10 cellular contexts compared by ENCODE assay signal in genomic region chr1:228174482-228175315, GRCh38. TPM values are rescaled to one million over a fixed set of nuclear protein-coding genes. Genes with fewer than 3 reads are reported as not detected.
A peak's percentile ranks its signal among the peaks of the same experiment; 100 is the strongest.
DNase-seq lines count a peak whose midpoint lies in the region; ATAC-seq and TF ChIP-seq lines count a peak whose summit lies in the region.
"Had no signal": no experiment of that assay in that cellular context is flagged by ENCODE, and none has a peak within 500 bp of the region (broad histone marks: within the 10 kb centered on the region; RNA-seq: fewer than 3 reads in every experiment).

No MANE protein-coding gene starts in this region.

- no peak overlapping the region for H3K4me3 Mint-ChIP-seq in activated T-cell treated with anti-CD3 and anti-CD28 coated beads, Interleukin-2, amount 50 U/mL, for 4 hours
- H3K4me3 Mint-ChIP-seq: brain had no signal

- H2BK12ac ChIP-seq in mesenchymal stem cell (ENCODE audit: low read length in 2 of 2), result no peak overlapping the region

- WGBS in mesenchymal stem cell, result 87% methylated on average over 52 of the region's 52 CpGs
- 87 to 95% methylated on average over 40 to 49 of the region's 52 CpGs for WGBS in tibial nerve, 2 donors

- H3K27me3 ChIP-seq in mesenchymal stem cell (ENCODE audit: control insufficient read depth in 1 of 2, insufficient read depth in 1 of 2, low read length in 2 of 2) (no peaks in the 10 kb centered on the region), tibial nerve (no peaks in the 10 kb centered on the region)
- H3K27me3 ChIP-seq: SJCRH30 had no signal

- no peaks in the 10 kb centered on the region for H3K27me3 Mint-ChIP-seq in activated T-cell treated with anti-CD3 and anti-CD28 coated beads, Interleukin-2, amount 50 U/mL, for 4 hours (ENCODE audit: low read depth)
- H3K27me3 Mint-ChIP-seq: brain had no signal

- H4K8ac ChIP-seq in mesenchymal stem cell (ENCODE audit: low read length), result peak overlapping the region; percentile 27

- CTCF ChIA-PET in HEK293T (lab: Yijun Ruan, JAX), result interaction anchor here (0.5 to 0.8 kb wide), 2 partner anchors 9 to 97 kb away, joined by 3 read pairs; no protein-coding TSS in a partner anchor

- H3K9ac ChIP-seq in mesenchymal stem cell (ENCODE audit: low read length), result no peak overlapping the region

- no peak overlapping the region for H3K4me2 ChIP-seq in mesenchymal stem cell (ENCODE audit: low read length, poor library complexity, severe bottlenecking)

- no peak overlapping the region for H4K91ac ChIP-seq in mesenchymal stem cell (ENCODE audit: low read length)

- peaks cover 8% of the 10 kb centered on the region for H3K4me1 Mint-ChIP-seq in activated T-cell treated with anti-CD3 and anti-CD28 coated beads, Interleukin-2, amount 50 U/mL, for 4 hours (ENCODE audit: low read depth)

- no peak overlapping the region for H2AK5ac ChIP-seq in mesenchymal stem cell (ENCODE audit: low read length, severe bottlenecking)

- peaks cover 5% of the 10 kb centered on the region for H3K36me3 Mint-ChIP-seq in activated T-cell treated with anti-CD3 and anti-CD28 coated beads, Interleukin-2, amount 50 U/mL, for 4 hours (ENCODE audit: insufficient read depth)
- H3K36me3 Mint-ChIP-seq: brain had no signal

- H3K79me1 ChIP-seq in mesenchymal stem cell (replicated peaks; ENCODE audit: low read length, poor library complexity, severe bottlenecking), result peaks cover 44% of the 10 kb centered on the region

- H3K9me3 ChIP-seq in mesenchymal stem cell (ENCODE audit: control insufficient read depth, low read length), result no peaks in the 10 kb centered on the region
- H3K9me3 ChIP-seq in tibial nerve, result no peaks in the 10 kb centered on the region
- H3K9me3 ChIP-seq: SJCRH30 had no signal

- no peak for TF ChIP-seq EP300 in tibial nerve (IDR thresholded peaks at IDR 0.05)

- no peak overlapping the region for H2AFZ ChIP-seq in mesenchymal stem cell (ENCODE audit: low read depth, low read length)

- POLR2A ChIA-PET in HEK293T (lab: Yijun Ruan, JAX), result interaction anchor here (0.7 to 2.3 kb wide), 4 partner anchors 9 to 312 kb away, joined by 3 to 29 read pairs (median 4); partner anchors contain the start of genes GUK1 and IBA57

- H3K23ac ChIP-seq in mesenchymal stem cell (ENCODE audit: low read length in 2 of 2), result no peak overlapping the region

- no peak overlapping the region for H3K18ac ChIP-seq in mesenchymal stem cell (ENCODE audit: low read depth in 1 of 2, low read length in 2 of 2)

- no peak overlapping the region for H3K4ac ChIP-seq in mesenchymal stem cell (ENCODE audit: low read depth in 1 of 2, low read length in 2 of 2)

- H2BK5ac ChIP-seq in mesenchymal stem cell (ENCODE audit: low read depth, low read length, poor library complexity, severe bottlenecking), result no peak overlapping the region

- H3K4me1 ChIP-seq in mesenchymal stem cell (ENCODE audit: control insufficient read depth, insufficient read depth, low read depth, low read length) (peaks cover 7% of the 10 kb centered on the region), tibial nerve (peaks cover 0 to 17% (median 0%) of the 10 kb centered on the region in 4 donors)
- H3K4me1 ChIP-seq: SJCRH30 had no signal

- H3K9me3 Mint-ChIP-seq in activated T-cell treated with anti-CD3 and anti-CD28 coated beads, Interleukin-2, amount 50 U/mL, for 4 hours, result no peaks in the 10 kb centered on the region
- H3K9me3 Mint-ChIP-seq: brain had no signal

- H2BK120ac ChIP-seq in mesenchymal stem cell (ENCODE audit: low read depth, low read length), result no peak overlapping the region

- H3K27ac ChIP-seq in mesenchymal stem cell (ENCODE audit: low read length, poor library complexity, severe bottlenecking) (no peak overlapping the region), tibial nerve (no peak overlapping the region)
- H3K27ac ChIP-seq: SJCRH30 had no signal

- ATAC-seq in activated T-cell treated with anti-CD3 and anti-CD28 coated beads, Interleukin-2, amount 50 U/mL, for 4 hours, result peak; percentile 35 to 51
- ATAC-seq in GM19023 (IDR thresholded peaks at IDR 0.05; ENCODE audit: unreplicated experiment), result no peak

- no peak overlapping the region for H3K14ac ChIP-seq in mesenchymal stem cell (ENCODE audit: low read length in 2 of 2)

- TF ChIP-seq CTCF in tibial nerve (IDR thresholded peaks at IDR 0.05), result no peak

- TF ChIP-seq POLR2A in tibial nerve (IDR thresholded peaks at IDR 0.05), result no peak

- DNase-seq in DMS53 (lab: John Stamatoyannopoulos, UW) (peak; percentile 49), DMS53 treated with DMSO at 0.1 percent for 48 hours (lab: John Stamatoyannopoulos, UW; ENCODE audit: unreplicated experiment) (no peak), HEK293T (ENCODE audit: extremely low spot score) (peak; percentile 98), mesenchymal stem cell (no peak), anterior cingulate cortex (lab: John Stamatoyannopoulos, UW) (no peak), tibial nerve (ENCODE audit: low spot score in 2 of 2) (no peak)
- DNase-seq in activated T-cell treated with anti-CD3 and anti-CD28 coated beads, Interleukin-2, amount 50 U/mL, for 4 hours, result no peak
- DNase-seq: SJCRH30 had no signal

- no peak overlapping the region for H2BK15ac ChIP-seq in mesenchymal stem cell (ENCODE audit: low read depth, poor library complexity, severe bottlenecking)

- H3K36me3 ChIP-seq in mesenchymal stem cell (ENCODE audit: control insufficient read depth in 1 of 2, insufficient read depth in 2 of 2, low read depth in 1 of 2, low read length in 2 of 2) (peaks cover 5 to 50% of the 10 kb centered on the region in 2 experiments), tibial nerve (peaks cover 0 to 31% (median 0%) of the 10 kb centered on the region in 3 donors)
- H3K36me3 ChIP-seq: SJCRH30 had no signal

- H3K4me3 ChIP-seq in mesenchymal stem cell (ENCODE audit: insufficient read depth in 1 of 2, low read depth in 1 of 2, low read length in 2 of 2) (no peak overlapping the region), tibial nerve (no peak overlapping the region)
- H3K4me3 ChIP-seq: SJCRH30 had no signal

TF ChIP-seq in HEK293T, 16 proteins besides CTCF, POLR2A, EP300 and RAD21:
- no peak for TF ChIP-seq SUZ12 (IDR thresholded peaks at IDR 0.05)
- no peak for TF ChIP-seq ZNF384 (IDR thresholded peaks at IDR 0.05)
- no peak for TF ChIP-seq ELF4 (IDR thresholded peaks at IDR 0.05)
- TF ChIP-seq L3MBTL2 (conservative IDR thresholded peaks at IDR 0.05), result no peak
- no peak for TF ChIP-seq LEF1 (IDR thresholded peaks at IDR 0.05; ENCODE audit: borderline replicate concordance)
- TF ChIP-seq TARDBP (IDR thresholded peaks at IDR 0.05), result no peak
- TF ChIP-seq NFRKB (IDR thresholded peaks at IDR 0.05), result no peak
- peak; percentile 53; the same call in 1 of the 2 replicates for TF ChIP-seq SP1 (IDR thresholded peaks at IDR 0.05)
- peak; percentile 98; the same call in 1 of the 2 replicates for TF ChIP-seq HDGF (IDR thresholded peaks at IDR 0.05; ENCODE audit: borderline replicate concordance)
- no peak for TF ChIP-seq FOXM1 (IDR thresholded peaks at IDR 0.05; ENCODE audit: borderline replicate concordance)

RNA-seq across cellular contexts. Expression of gene IBA57, which starts 9.1 kb away (rescaled TPM):
- total RNA-seq in activated T-cell treated with anti-CD3 and anti-CD28 coated beads, Interleukin-2, amount 50 U/mL, for 4 hours, result 10 to 100 TPM; 14.5 to 17.6 (median 15.9) TPM
- 1.2 TPM for polyA plus RNA-seq in mesenchymal stem cell (2013, experiment 1 of 2)
- 1.7 TPM for polyA plus RNA-seq in mesenchymal stem cell (2013, experiment 2 of 2)
- 10 to 100 TPM in 1 of 4 donors, 1 to 10 TPM in 3; 5.5 to 17.8 (median 9.2) TPM for total RNA-seq in tibial nerve

RNA-seq across cellular contexts. Expression of gene GJC2, which starts 25.0 kb away (rescaled TPM):
- under 1 TPM; 0.49 to 0.79 (median 0.53) TPM for total RNA-seq in activated T-cell treated with anti-CD3 and anti-CD28 coated beads, Interleukin-2, amount 50 U/mL, for 4 hours
- 0.33 TPM for polyA plus RNA-seq in mesenchymal stem cell (2013, experiment 1 of 2)
- polyA plus RNA-seq in mesenchymal stem cell (2013, experiment 2 of 2), result 0.37 TPM
- 10 to 100 TPM in 2 of 4 donors, 1 to 10 TPM in 2; 6.9 to 15.1 (median 9.9) TPM for total RNA-seq in tibial nerve

RNA-seq across cellular contexts. Expression of gene OBSCN, which starts 33.1 kb away (rescaled TPM):
- 1 to 10 TPM; 6.3 to 9.3 (median 7.5) TPM for total RNA-seq in activated T-cell treated with anti-CD3 and anti-CD28 coated beads, Interleukin-2, amount 50 U/mL, for 4 hours
- polyA plus RNA-seq in mesenchymal stem cell (2013, experiment 1 of 2), result 4.5 TPM
- 4.9 TPM for polyA plus RNA-seq in mesenchymal stem cell (2013, experiment 2 of 2)
- 10 to 100 TPM in 3 of 4 donors, 1 to 10 TPM in 1; 8.5 to 22.6 (median 19.0) TPM for total RNA-seq in tibial nerve

RNA-seq across cellular contexts. Expression of gene GUK1, which starts 34.6 kb away (rescaled TPM):
- 100 to 1,000 TPM; 219 to 248 (median 242) TPM for total RNA-seq in activated T-cell treated with anti-CD3 and anti-CD28 coated beads, Interleukin-2, amount 50 U/mL, for 4 hours
- polyA plus RNA-seq in mesenchymal stem cell (2013, experiment 1 of 2), result 218 TPM
- 225 TPM for polyA plus RNA-seq in mesenchymal stem cell (2013, experiment 2 of 2)
- 100 to 1,000 TPM; 501 to 540 (median 510) TPM for total RNA-seq in tibial nerve

Comparison
In these comparisons a context has a peak if more than half of its experiments do, and no peak if none do; other contexts are left out.
1. DNase-seq: peak in DMS53 (single experiment) and HEK293T (single experiment); none in DMS53 treated with DMSO at 0.1 percent for 48 hours (single experiment), activated T-cell treated with anti-CD3 and anti-CD28 coated beads, Interleukin-2, amount 50 U/mL, for 4 hours (single experiment), mesenchymal stem cell (single experiment), anterior cingulate cortex (0 of 58) and tibial nerve (0 of 2).
2. RNA of gene GJC2, which starts 25.0 kb away (total RNA-seq): 6.9 to 15.1 TPM in tibial nerve; 0.49 to 0.79 TPM in activated T-cell treated with anti-CD3 and anti-CD28 coated beads, Interleukin-2, amount 50 U/mL, for 4 hours; every median in the first group is over 4 times any median in the second.